Comparison of ENCODE assay signal across 9 cellular contexts in genomic region chr5:172859966-172860365, GRCh38. TPM values are rescaled to one million over a fixed set of nuclear protein-coding genes. Genes with fewer than 3 reads are reported as not detected.
DNase-seq lines count a peak whose midpoint lies in the region; ATAC-seq and TF ChIP-seq lines count a peak whose summit lies in the region.
"Had no signal": no experiment of that assay in that cellular context is flagged by ENCODE, and none has a peak within 500 bp of the region (broad histone marks: within the 10 kb centered on the region; RNA-seq: fewer than 3 reads in every experiment).

No MANE protein-coding gene starts in this region.

- ATAC-seq in CD4-positive, alpha-beta T cell (ENCODE audit: poor library complexity) = no peak
- peak; percentile 31 for ATAC-seq in left lung
- ATAC-seq in HG02970 (IDR thresholded peaks at IDR 0.05; ENCODE audit: low FRiP score, unreplicated experiment) = no peak

- intact Hi-C loops in CD4-positive, alpha-beta T cell (cut with DNase I, micrococcal nuclease) = no loop called here
- intact Hi-C loops in left lung (cut with DNase I) = loop anchor here in 1 of 2 donors (10.0 kb wide), 1 partner anchor 85 kb away; the partner anchor contains the start of gene DUSP1

- no peak for DNase-seq in CD4-positive, alpha-beta T cell
- DNase-seq in left lung (no peak), inferior parietal cortex (ENCODE audit: extremely low spot score) (no peak), AG08396 (ENCODE audit: low spot score) (no peak), NCI-H1417 treated with DMSO at 0.1 percent for 48 hours (lab: John Stamatoyannopoulos, UW) (no peak)
- DNase-seq: MM.1S had no signal

- H3K36me3 ChIP-seq in left lung (peaks cover 0 to 7% of the 10 kb centered on the region in 2 donors), skeletal muscle tissue (ENCODE audit: control insufficient read depth in 3 of 3, insufficient read depth in 3 of 3, low read length in 3 of 3) (peaks cover 0 to 2% (median 0%) of the 10 kb centered on the region in 3 donors)

- CTCF ChIA-PET in CD4-positive, alpha-beta T cell (lab: Charles Lee) = interaction anchor here (1.2 kb wide), 1 partner anchor 20 kb away, joined by 3 read pairs; no protein-coding TSS in a partner anchor

- H3K4me3 ChIP-seq in left lung = no peak overlapping the region
- H3K4me3 ChIP-seq in skeletal muscle tissue (ENCODE audit: low read length in 3 of 3) = peak overlapping the region; percentile 35 to 77 (median 38)

- peak overlapping the region; percentile 46 to 90 (median 82) for H3K9ac ChIP-seq in skeletal muscle tissue (ENCODE audit: low read depth in 1 of 3, low read length in 3 of 3)

- TF ChIP-seq CTCF in CD4-positive, alpha-beta T cell (IDR thresholded peaks at IDR 0.05) = no peak
- no peak for TF ChIP-seq CTCF in left lung (IDR thresholded peaks at IDR 0.05)

- H3K4me1 Mint-ChIP-seq in CD4-positive, alpha-beta T cell (ENCODE audit: low read depth) = peaks cover 61% of the 10 kb centered on the region

- POLR2A ChIA-PET in CD4-positive, alpha-beta T cell (lab: Charles Lee) = no interaction called here

- no peaks in the 10 kb centered on the region for H3K9me3 ChIP-seq in CD4-positive, alpha-beta T cell (ENCODE audit: control insufficient read depth, low read length)
- no peaks in the 10 kb centered on the region for H3K9me3 ChIP-seq in left lung
- H3K9me3 ChIP-seq in skeletal muscle tissue (ENCODE audit: control insufficient read depth in 3 of 3, low read length in 3 of 3) = no peaks in the 10 kb centered on the region

- peaks cover 41 to 82% of the 10 kb centered on the region in 2 donors for H3K4me1 ChIP-seq in left lung
- peaks cover 69 to 94% (median 86%) of the 10 kb centered on the region in 3 donors for H3K4me1 ChIP-seq in skeletal muscle tissue (ENCODE audit: control insufficient read depth in 3 of 3, insufficient read depth in 3 of 3, low read length in 3 of 3)

- peak overlapping the region; percentile 10 for H3K27ac Mint-ChIP-seq in CD4-positive, alpha-beta T cell

- H3K27me3 ChIP-seq in CD4-positive, alpha-beta T cell (ENCODE audit: control insufficient read depth, insufficient read depth, low read length) = no peaks in the 10 kb centered on the region
- no peaks in the 10 kb centered on the region for H3K27me3 ChIP-seq in left lung
- no peaks in the 10 kb centered on the region for H3K27me3 ChIP-seq in skeletal muscle tissue (ENCODE audit: control insufficient read depth in 3 of 3, insufficient read depth in 3 of 3, low read length in 3 of 3)

- H3K4me3 Mint-ChIP-seq in CD4-positive, alpha-beta T cell = no peak overlapping the region

- no peak overlapping the region for H3K27ac ChIP-seq in CD4-positive, alpha-beta T cell (ENCODE audit: low read depth, low read length)
- H3K27ac ChIP-seq in angular gyrus (ENCODE audit: low read depth, low read length) (peak overlapping the region; percentile 82), left lung (peak overlapping the region; percentile 78 to 81), skeletal muscle tissue (ENCODE audit: low read depth, low read length) (peak overlapping the region; percentile 91)

- no peaks in the 10 kb centered on the region for H3K27me3 Mint-ChIP-seq in CD4-positive, alpha-beta T cell

- H3K9me3 Mint-ChIP-seq in CD4-positive, alpha-beta T cell = no peaks in the 10 kb centered on the region

- peaks cover 5% of the 10 kb centered on the region for H3K36me3 Mint-ChIP-seq in CD4-positive, alpha-beta T cell (ENCODE audit: low read depth)

RNA-seq across cellular contexts. Expression of gene ERGIC1, which starts 25.9 kb away (rescaled TPM):
- 10 to 100 TPM; 51.0 to 52.4 TPM for total RNA-seq in CD4-positive, alpha-beta T cell
- 100 to 1,000 TPM; 165 to 229 TPM for total RNA-seq in left lung
- 46.4 TPM for total RNA-seq in skeletal muscle tissue

Comparison
In these comparisons a context has a peak if more than half of its experiments do, and no peak if none do; other contexts are left out.
1. H3K4me3 ChIP-seq: peak in skeletal muscle tissue (3 of 3); none in left lung (0 of 2).